Comparison of ENCODE assay signal across 2 cellular contexts in the genomic region with DNA sequence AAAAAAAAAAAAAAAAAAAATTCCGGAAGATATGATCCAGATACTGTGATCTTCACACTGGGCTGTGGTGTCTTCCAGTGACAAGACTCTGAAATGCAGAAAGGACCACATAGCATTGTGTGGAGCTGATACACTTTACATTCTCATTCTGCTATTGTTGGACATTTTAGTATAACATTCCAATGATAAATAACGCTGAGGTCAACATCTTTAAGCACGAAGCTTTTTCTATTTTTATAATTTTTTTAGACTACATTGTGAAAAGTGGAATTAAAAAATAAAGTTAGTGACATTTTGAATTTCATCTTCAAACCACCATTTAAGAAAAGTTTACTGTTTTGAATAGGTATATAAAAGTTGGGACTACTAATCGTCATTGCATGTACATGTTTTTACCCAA.
TF ChIP-seq lines count a peak whose summit lies in the region.

No MANE protein-coding gene starts in this region.

TF ChIP-seq in A549, 52 proteins besides CTCF, POLR2A, EP300 and RAD21 (continued from another document):
- peak; percentile 4 for TF ChIP-seq MAFK (IDR thresholded peaks at IDR 0.05; ENCODE audit: partially characterized antibody)

TF ChIP-seq in IMR-90, 13 proteins besides CTCF, POLR2A, EP300 and RAD21:
- TF ChIP-seq, protein P1, sequence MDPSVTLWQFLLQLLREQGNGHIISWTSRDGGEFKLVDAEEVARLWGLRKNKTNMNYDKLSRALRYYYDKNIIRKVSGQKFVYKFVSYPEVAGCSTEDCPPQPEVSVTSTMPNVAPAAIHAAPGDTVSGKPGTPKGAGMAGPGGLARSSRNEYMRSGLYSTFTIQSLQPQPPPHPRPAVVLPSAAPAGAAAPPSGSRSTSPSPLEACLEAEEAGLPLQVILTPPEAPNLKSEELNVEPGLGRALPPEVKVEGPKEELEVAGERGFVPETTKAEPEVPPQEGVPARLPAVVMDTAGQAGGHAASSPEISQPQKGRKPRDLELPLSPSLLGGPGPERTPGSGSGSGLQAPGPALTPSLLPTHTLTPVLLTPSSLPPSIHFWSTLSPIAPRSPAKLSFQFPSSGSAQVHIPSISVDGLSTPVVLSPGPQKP (IDR thresholded peaks at IDR 0.05; ENCODE audit: borderline replicate concordance, low read depth, low read length), result no peak
- peak; percentile 63; the same call in 1 of the 2 replicates for TF ChIP-seq MAFK (IDR thresholded peaks at IDR 0.05; ENCODE audit: low read depth, low read length)
